22 cellular contexts compared by ENCODE assay signal in genomic region chr3:147730311-147730710, GRCh38.
"Had no signal": no experiment of that assay in that cellular context is flagged by ENCODE, and none has a peak within 500 bp of the region (broad histone marks: within the 10 kb centered on the region; RNA-seq: fewer than 3 reads in every experiment).

No MANE protein-coding gene starts in this region.

- H3K27ac ChIP-seq: foreskin keratinocyte, ovary, right lobe of liver, skin epidermis, thyroid gland, upper lobe of right lung had no signal

- ATAC-seq: activated CD8-positive, alpha-beta memory T cell treated with anti-CD3 and anti-CD28 coated beads, Interleukin-2, amount 10 ng/mL, durations not matched to agents 7 days and 5 days; activated CD8-positive, alpha-beta T cell treated with anti-CD3 and anti-CD28 coated beads for 36 hours; foreskin keratinocyte; left ventricle myocardium superior; right lobe of liver; T-helper 17 cell; upper lobe of right lung had no signal

- H3K36me3 Mint-ChIP-seq: activated CD8-positive, alpha-beta memory T cell treated with anti-CD3 and anti-CD28 coated beads, Interleukin-2, amount 10 ng/mL, durations not matched to agents 7 days and 5 days; activated naive CD4-positive, alpha-beta T cell treated with anti-CD3 and anti-CD28 coated beads, Interleukin-2, amount 10 ng/mL, durations not matched to agents 7 days and 5 days; memory B cell had no signal

- H3K36me3 ChIP-seq: ovary, right lobe of liver, thyroid gland, upper lobe of right lung had no signal

- H3K4me1 Mint-ChIP-seq: activated CD4-positive, alpha-beta T cell treated with anti-CD3 and anti-CD28 coated beads, Interleukin-2, amount 10 ng/mL, durations not matched to agents 24 days and 14 days; activated CD8-positive, alpha-beta memory T cell treated with anti-CD3 and anti-CD28 coated beads, Interleukin-2, amount 10 ng/mL, durations not matched to agents 7 days and 5 days; activated naive CD4-positive, alpha-beta T cell treated with anti-CD3 and anti-CD28 coated beads, Interleukin-2, amount 10 ng/mL, durations not matched to agents 7 days and 5 days; memory B cell; T-helper 17 cell had no signal

- H3K4me1 ChIP-seq: foreskin keratinocyte, right lobe of liver, thyroid gland, upper lobe of right lung had no signal

- H3K9me3 ChIP-seq: ovary, right lobe of liver, thyroid gland, upper lobe of right lung had no signal

- DNase-seq: activated CD4-positive, alpha-beta T cell treated with anti-CD3 and anti-CD28 coated beads, Interleukin-2, amount 10 ng/mL, durations not matched to agents 24 days and 14 days; activated CD8-positive, alpha-beta memory T cell treated with anti-CD3 and anti-CD28 coated beads, Interleukin-2, amount 10 ng/mL, durations not matched to agents 7 days and 5 days; activated CD8-positive, alpha-beta T cell treated with anti-CD3 and anti-CD28 coated beads for 36 hours; activated effector memory CD4-positive, alpha-beta T cell treated with anti-CD3 and anti-CD28 coated beads, Interleukin-2, amount 50 U/mL, for 16 hours; activated naive CD4-positive, alpha-beta T cell treated with anti-CD3 and anti-CD28 coated beads, Interleukin-2, amount 10 ng/mL, durations not matched to agents 7 days and 5 days; activated T-cell treated with anti-CD3 and anti-CD28 coated beads for 4 hours; amygdala; effector CD8-positive, alpha-beta T cell; foreskin keratinocyte; left ventricle myocardium superior; ovary; right lobe of liver; stimulated activated CD4-positive, alpha-beta T cell treated with anti-CD3 and anti-CD28 coated beads, Interleukin-1b, Interleukin-23, amount 100 ng/mL, for 48 hours; substantia nigra; SW 1271; T-helper 17 cell; thyroid gland; upper lobe of right lung had no signal

- H3K4me3 ChIP-seq: ovary, right lobe of liver, skin epidermis, thyroid gland, upper lobe of right lung had no signal

- H3K27me3 ChIP-seq: foreskin keratinocyte, ovary, right lobe of liver, thyroid gland, upper lobe of right lung had no signal

- H3K27me3 Mint-ChIP-seq: activated CD4-positive, alpha-beta T cell treated with anti-CD3 and anti-CD28 coated beads, Interleukin-2, amount 10 ng/mL, durations not matched to agents 24 days and 14 days; activated CD8-positive, alpha-beta memory T cell treated with anti-CD3 and anti-CD28 coated beads, Interleukin-2, amount 10 ng/mL, durations not matched to agents 7 days and 5 days; activated CD8-positive, alpha-beta T cell treated with anti-CD3 and anti-CD28 coated beads for 36 hours; activated naive CD4-positive, alpha-beta T cell treated with anti-CD3 and anti-CD28 coated beads, Interleukin-2, amount 10 ng/mL, durations not matched to agents 7 days and 5 days; dendritic cell treated with granulocyte-macrophage colony-stimulating factor and Interleukin-4, amounts not matched to agents 40 ng/mL and 50 ng/mL, for 4 days; memory B cell; stimulated activated naive CD8-positive, alpha-beta T cell treated with anti-CD3 and anti-CD28 coated beads, Interleukin-15, Interleukin-2, amounts not matched to agents 100 ng/mL and 50 ng/mL, for 24 hours; T-helper 17 cell had no signal

- H3K27ac Mint-ChIP-seq: activated CD4-positive, alpha-beta T cell treated with anti-CD3 and anti-CD28 coated beads, Interleukin-2, amount 10 ng/mL, durations not matched to agents 24 days and 14 days; activated CD8-positive, alpha-beta memory T cell treated with anti-CD3 and anti-CD28 coated beads, Interleukin-2, amount 10 ng/mL, durations not matched to agents 7 days and 5 days; activated CD8-positive, alpha-beta T cell treated with anti-CD3 and anti-CD28 coated beads for 36 hours; activated naive CD4-positive, alpha-beta T cell treated with anti-CD3 and anti-CD28 coated beads, Interleukin-2, amount 10 ng/mL, durations not matched to agents 7 days and 5 days; dendritic cell treated with granulocyte-macrophage colony-stimulating factor and Interleukin-4, amounts not matched to agents 40 ng/mL and 50 ng/mL, for 4 days; memory B cell; stimulated activated naive CD8-positive, alpha-beta T cell treated with anti-CD3 and anti-CD28 coated beads, Interleukin-15, Interleukin-2, amounts not matched to agents 100 ng/mL and 50 ng/mL, for 24 hours; T-helper 17 cell had no signal

- H3K4me3 Mint-ChIP-seq: activated CD4-positive, alpha-beta T cell treated with anti-CD3 and anti-CD28 coated beads, Interleukin-2, amount 10 ng/mL, durations not matched to agents 24 days and 14 days; activated CD8-positive, alpha-beta memory T cell treated with anti-CD3 and anti-CD28 coated beads, Interleukin-2, amount 10 ng/mL, durations not matched to agents 7 days and 5 days; activated CD8-positive, alpha-beta T cell treated with anti-CD3 and anti-CD28 coated beads for 36 hours; activated naive CD4-positive, alpha-beta T cell treated with anti-CD3 and anti-CD28 coated beads, Interleukin-2, amount 10 ng/mL, durations not matched to agents 7 days and 5 days; dendritic cell treated with granulocyte-macrophage colony-stimulating factor and Interleukin-4, amounts not matched to agents 40 ng/mL and 50 ng/mL, for 4 days; memory B cell; stimulated activated naive CD8-positive, alpha-beta T cell treated with anti-CD3 and anti-CD28 coated beads, Interleukin-15, Interleukin-2, amounts not matched to agents 100 ng/mL and 50 ng/mL, for 24 hours; T-helper 17 cell had no signal
